In genomic region chr1:17162941-17163340, GRCh38 we compare ENCODE assay signal across 1 cellular context.
TF ChIP-seq lines count a peak whose summit lies in the region.

No MANE protein-coding gene starts in this region.

TF ChIP-seq in IMR-90, 13 proteins besides CTCF, POLR2A, EP300 and RAD21 (continued from another document):
- TF ChIP-seq USF2 (IDR thresholded peaks at IDR 0.05; ENCODE audit: low read depth, low read length) (no peak), NFE2L2 (IDR thresholded peaks at IDR 0.05; ENCODE audit: low read depth, low read length) (no peak), CHD1 (IDR thresholded peaks at IDR 0.05; ENCODE audit: low read depth, low read length) (no peak), MXI1 (IDR thresholded peaks at IDR 0.05; ENCODE audit: borderline replicate concordance, low read depth, low read length) (no peak), CEBPB (IDR thresholded peaks at IDR 0.05; ENCODE audit: low read depth, low read length) (no peak), RFX5 (IDR thresholded peaks at IDR 0.05; ENCODE audit: low read depth, low read length) (no peak), SMC3 (IDR thresholded peaks at IDR 0.05; ENCODE audit: low read depth, low read length) (no peak), FOS (IDR thresholded peaks at IDR 0.05; ENCODE audit: low read depth, low read length) (no peak), RCOR1 (IDR thresholded peaks at IDR 0.05; ENCODE audit: insufficient replicate concordance, low read length) (no peak), ELK1 (IDR thresholded peaks at IDR 0.05; ENCODE audit: borderline replicate concordance, low read depth, low read length) (no peak)
